17 cellular contexts compared by ENCODE assay signal in the genomic region with DNA sequence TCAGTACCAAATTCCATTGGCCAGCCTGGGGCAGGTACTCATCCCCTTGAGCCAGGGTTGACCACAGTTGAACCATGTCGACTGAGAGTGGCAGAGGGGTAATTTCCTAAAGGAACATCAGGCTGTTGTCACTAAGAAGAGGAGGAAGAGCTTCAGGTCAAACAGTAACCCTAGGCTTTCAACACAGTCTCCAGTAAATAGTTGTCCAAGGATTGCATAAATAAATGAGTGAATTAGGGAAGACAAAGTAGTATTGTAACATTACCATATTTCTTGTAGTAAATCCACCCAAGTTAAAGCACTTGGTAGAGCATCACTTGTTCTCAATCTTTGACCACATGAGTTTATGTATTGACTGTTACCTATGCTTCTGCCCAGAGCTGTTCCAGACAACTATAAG. TPM values are rescaled to one million over a fixed set of nuclear protein-coding genes. Genes with fewer than 3 reads are reported as not detected.
DNase-seq lines count a peak whose midpoint lies in the region; ATAC-seq, FAIRE-seq and TF ChIP-seq lines count a peak whose summit lies in the region.
"Had no signal": no experiment of that assay in that cellular context is flagged by ENCODE, and none has a peak within 500 bp of the region (broad histone marks: within the 10 kb centered on the region; RNA-seq: fewer than 3 reads in every experiment).

No MANE protein-coding gene starts in this region.

- no peaks in the 10 kb centered on the region for H3K9me3 Mint-ChIP-seq in activated naive CD4-positive, alpha-beta T cell treated with anti-CD3 and anti-CD28 coated beads, Interleukin-2, amount 50 U/mL, for 24 hours
- H3K9me3 Mint-ChIP-seq in activated naive CD4-positive, alpha-beta T cell treated with anti-CD3 and anti-CD28 coated beads, Interleukin-2, amount 10 ng/mL, durations not matched to agents 7 days and 5 days: no peaks in the 10 kb centered on the region
- H3K9me3 Mint-ChIP-seq: CD4-positive, alpha-beta memory T cell; HFFc6 had no signal

- H3K4me1 Mint-ChIP-seq in activated naive CD4-positive, alpha-beta T cell treated with anti-CD3 and anti-CD28 coated beads, Interleukin-2, amount 50 U/mL, for 24 hours: peaks cover 10% of the 10 kb centered on the region
- peaks cover 12% of the 10 kb centered on the region for H3K4me1 Mint-ChIP-seq in activated naive CD4-positive, alpha-beta T cell treated with anti-CD3 and anti-CD28 coated beads, Interleukin-2, amount 10 ng/mL, durations not matched to agents 7 days and 5 days
- H3K4me1 Mint-ChIP-seq: CD4-positive, alpha-beta memory T cell had no signal

- peak overlapping the region; percentile 6 for H3K27ac Mint-ChIP-seq in activated naive CD4-positive, alpha-beta T cell treated with anti-CD3 and anti-CD28 coated beads, Interleukin-2, amount 50 U/mL, for 24 hours
- no peak overlapping the region for H3K27ac Mint-ChIP-seq in activated naive CD4-positive, alpha-beta T cell treated with anti-CD3 and anti-CD28 coated beads, Interleukin-2, amount 10 ng/mL, durations not matched to agents 7 days and 5 days
- H3K27ac Mint-ChIP-seq: CD4-positive, alpha-beta memory T cell; HFFc6 had no signal

- TF ChIP-seq EP300 in K562 (IDR thresholded peaks at IDR 0.05; ENCODE audit: low read length): no peak

- WGBS in K562 (ENCODE audit: insufficient coverage, low coverage, missing lambda C conversion rate): 67% methylated on average over 1 of the region's 1 CpG
- 29% methylated on average over 1 of the region's 1 CpG for WGBS in liver

- CTCF ChIA-PET in activated naive CD4-positive, alpha-beta T cell treated with anti-CD3 and anti-CD28 coated beads, Interleukin-2, amount 10 ng/mL, durations not matched to agents 7 days and 5 days (lab: Charles Lee): interaction anchor here (1.3 to 1.4 kb wide), 3 partner anchors 11 to 67 kb away, joined by 3 read pairs; no protein-coding TSS in a partner anchor
- CTCF ChIA-PET in K562 (lab: Yijun Ruan, JAX; ENCODE audit: low intra/inter-chr PET ratio): no interaction called here

- H3K9ac ChIP-seq in K562 (ENCODE audit: insufficient read depth in 1 of 2, low read depth in 2 of 2, low read length in 2 of 2) (no peak overlapping the region), liver (ENCODE audit: low read depth in 1 of 2, low read length in 2 of 2) (no peak overlapping the region)

- no peak overlapping the region for H3K27ac ChIP-seq in K562 (ENCODE audit: extremely low read depth, low read depth, low read length)
- peak overlapping the region in 1 of 2 donors; percentile 54 for H3K27ac ChIP-seq in liver (ENCODE audit: low read depth in 1 of 2, low read length in 2 of 2)
- H3K27ac ChIP-seq: C4-2B, HL-60 had no signal

- FAIRE-seq in K562 (lab: Jason Lieb, UNC): no peak
- FAIRE-seq: A204.1, H1 had no signal

- H3K36me3 ChIP-seq in K562 (ENCODE audit: control insufficient read depth, insufficient read depth, low read length) (peaks cover 73% of the 10 kb centered on the region), liver (ENCODE audit: control insufficient read depth in 4 of 4, insufficient read depth in 3 of 4, low read depth in 1 of 4, low read length in 3 of 4) (peaks cover 4 to 28% (median 19%) of the 10 kb centered on the region in 4 donors)

- in situ Hi-C loops in K562 (cut with MboI): no loop called here

- no peak overlapping the region for H3K4me2 ChIP-seq in K562 (ENCODE audit: insufficient read depth, low read length)

- H3K9me3 ChIP-seq in K562 (replicated peaks; ENCODE audit: control insufficient read depth, insufficient read depth, low read depth, low read length): no peaks in the 10 kb centered on the region
- H3K9me3 ChIP-seq in liver (ENCODE audit: control insufficient read depth in 4 of 4, low read length in 3 of 4): no peaks in the 10 kb centered on the region
- H3K9me3 ChIP-seq: BE2C, Caco-2 had no signal

- no peak overlapping the region for H2AFZ ChIP-seq in K562 (ENCODE audit: low read depth, low read length)

- TF ChIP-seq RAD21 in K562 (CRISPR knock-in tag; conservative IDR thresholded peaks at IDR 0.05 in 1 of 2, IDR thresholded peaks at IDR 0.05 in 1 of 2): no peak
- no peak for TF ChIP-seq RAD21 in liver (IDR thresholded peaks at IDR 0.05)

- H3K4me1 ChIP-seq in K562 (replicated peaks in 1 of 2; ENCODE audit: control insufficient read depth in 2 of 2, insufficient read depth in 2 of 2, low read length in 2 of 2) (no peaks in the 10 kb centered on the region; a peak in 1 of 5 replicates), liver (ENCODE audit: control insufficient read depth in 4 of 4, insufficient read depth in 4 of 4, low read length in 3 of 4) (peaks cover 3 to 38% (median 21%) of the 10 kb centered on the region in 4 donors)
- H3K4me1 ChIP-seq: BE2C, Caco-2 had no signal

- H3K27me3 ChIP-seq in K562 (ENCODE audit: control insufficient read depth in 2 of 2, insufficient read depth in 2 of 2, low read length in 2 of 2) (no peaks in the 10 kb centered on the region), liver (ENCODE audit: control insufficient read depth in 4 of 4, insufficient read depth in 4 of 4, low read length in 3 of 4) (no peaks in the 10 kb centered on the region)
- H3K27me3 ChIP-seq: BE2C had no signal

- no peak for TF ChIP-seq CTCF in K562 (IDR thresholded peaks at IDR 0.05 in 2 of 3, conservative IDR thresholded peaks at IDR 0.05 in 1 of 3; ENCODE audit: insufficient read depth in 2 of 3, low read depth in 1 of 3, low read length in 3 of 3)
- TF ChIP-seq CTCF in liver (IDR thresholded peaks at IDR 0.05; ENCODE audit: low read depth, low read length, missing input control): no peak

- ATAC-seq in K562: no peak
- no peak for ATAC-seq in HG03108 (IDR thresholded peaks at IDR 0.05; ENCODE audit: unreplicated experiment)

- no peak for DNase-seq in activated naive CD4-positive, alpha-beta T cell treated with anti-CD3 and anti-CD28 coated beads, Interleukin-2, amount 10 ng/mL, durations not matched to agents 7 days and 5 days
- DNase-seq in K562 (ENCODE audit: extremely low read depth in 1 of 4, low spot score in 3 of 4): no peak
- no peak for DNase-seq in COLO829 (ENCODE audit: low spot score)
- DNase-seq in COR-L47 (lab: John Stamatoyannopoulos, UW): no peak
- DNase-seq: BE2C; Caco-2; CD4-positive, alpha-beta memory T cell; DND-41; HCEC 1CT; HFFc6 had no signal

- H3K36me3 Mint-ChIP-seq in activated naive CD4-positive, alpha-beta T cell treated with anti-CD3 and anti-CD28 coated beads, Interleukin-2, amount 50 U/mL, for 24 hours: peaks cover 30% of the 10 kb centered on the region
- H3K36me3 Mint-ChIP-seq in activated naive CD4-positive, alpha-beta T cell treated with anti-CD3 and anti-CD28 coated beads, Interleukin-2, amount 10 ng/mL, durations not matched to agents 7 days and 5 days: peaks cover 61% of the 10 kb centered on the region

- POLR2A ChIA-PET in K562 (lab: Yijun Ruan, JAX): interaction anchor here (0.7 to 2.6 kb wide), 4 partner anchors 8 to 19 kb away, joined by 3 to 8 read pairs (median 6); a partner anchor contains a TSS

- no peak overlapping the region for H3K4me3 Mint-ChIP-seq in activated naive CD4-positive, alpha-beta T cell treated with anti-CD3 and anti-CD28 coated beads, Interleukin-2, amount 50 U/mL, for 24 hours
- H3K4me3 Mint-ChIP-seq in activated naive CD4-positive, alpha-beta T cell treated with anti-CD3 and anti-CD28 coated beads, Interleukin-2, amount 10 ng/mL, durations not matched to agents 7 days and 5 days: no peak overlapping the region
- H3K4me3 Mint-ChIP-seq: CD4-positive, alpha-beta memory T cell; HFFc6 had no signal

- no peak for TF ChIP-seq POLR2A in K562 (conservative IDR thresholded peaks at IDR 0.05)

- H3K4me3 ChIP-seq in K562: no peak overlapping the region
- H3K4me3 ChIP-seq in liver (ENCODE audit: low read depth in 1 of 3, low read length in 3 of 3): no peak overlapping the region

- H4K20me1 ChIP-seq in K562 (replicated peaks; ENCODE audit: control insufficient read depth, insufficient read depth, low read length): 0 out of 2 replicates have a peak, but pooled peaks cover 4% of the 10 kb centered on the region

- H3K9me1 ChIP-seq in K562 (ENCODE audit: control insufficient read depth, insufficient read depth, low read length): no peaks in the 10 kb centered on the region

- intact Hi-C loops in K562 (cut with micrococcal nuclease): no loop called here

- peaks cover 12% of the 10 kb centered on the region for H3K79me2 ChIP-seq in K562 (ENCODE audit: control insufficient read depth, insufficient read depth, low read length)

- no TSS peak for BruUV-seq in K562 (replicated peaks; lab: Mats Ljungman, UMichigan)

- no peaks in the 10 kb centered on the region for H3K27me3 Mint-ChIP-seq in activated naive CD4-positive, alpha-beta T cell treated with anti-CD3 and anti-CD28 coated beads, Interleukin-2, amount 50 U/mL, for 24 hours
- no peaks in the 10 kb centered on the region for H3K27me3 Mint-ChIP-seq in activated naive CD4-positive, alpha-beta T cell treated with anti-CD3 and anti-CD28 coated beads, Interleukin-2, amount 10 ng/mL, durations not matched to agents 7 days and 5 days
- H3K27me3 Mint-ChIP-seq: CD4-positive, alpha-beta memory T cell had no signal

RNA-seq across cellular contexts. Expression of a gene that starts 7.4 kb away (rescaled TPM):
- total RNA-seq in K562 (2011; cell fraction: chromatin; rRNA removed; ENCODE audit: low replicate concordance): 24.3 and 29.1 TPM in 2 replicates
- total RNA-seq in K562 (2011; cell fraction: nucleolus; rRNA removed): 15.0 and 19.3 TPM in 2 replicates
- 18.6 and 23.3 TPM in 2 replicates for total RNA-seq in K562 (2011; cell fraction: nucleoplasm; rRNA removed)
- total RNA-seq in K562 (2014; rRNA removed) (57.3 and 57.7 TPM in 2 replicates), K562 (2014; rRNA removed; fragmentation: Illumina TruSeq; extraction: Trizol) (75.7 and 90.1 TPM in 2 replicates), K562 (2015; rRNA removed; fragmentation: Illumina TruSeq; extraction: Trizol) (24.9 and 29.7 TPM in 2 replicates), K562 (2021) (87.4 and 98.3 TPM in 2 replicates), liver (10 to 100 TPM; 28.0 to 57.1 TPM)
- polyA plus RNA-seq in K562 (2011; rRNA removed) (64.9 and 81.1 TPM in 2 replicates), K562 (2014; fragmentation: Illumina TruSeq; extraction: Trizol) (112 and 123 TPM in 2 replicates), K562 (2014; fragmentation: Nextera tagmentation; extraction: Ambion mirVana) (100 to 1,000 TPM; 146 to 151 TPM), K562 (2014; rRNA removed) (104 and 105 TPM in 2 replicates), liver (100 to 1,000 TPM in 1 of 2 donors, 10 to 100 TPM in 1; 76.5 to 156 TPM)
- 22.3 and 88.3 TPM in 2 replicates for polyA plus RNA-seq in K562 (2011; cell fraction: cytosol; rRNA removed)
- 9.4 and 33.9 TPM in 2 replicates for polyA plus RNA-seq in K562 (2011; cell fraction: nucleus; rRNA removed)
- 40.6 and 245 TPM in 2 replicates for polyA plus RNA-seq in K562 (2012)
- polyA minus RNA-seq in K562 (2011; rRNA and poly(A)+ RNA removed): 47.5 and 74.3 TPM in 2 replicates
- polyA minus RNA-seq in K562 (2011; cell fraction: cytosol; rRNA and poly(A)+ RNA removed): 23.9 and 39.2 TPM in 2 replicates
- 7.4 and 19.3 TPM in 2 replicates for polyA minus RNA-seq in K562 (2011; cell fraction: nucleus; rRNA and poly(A)+ RNA removed)
